ENCODE assay signal across 8 cellular contexts in genomic region chr3:179322481-179323196, GRCh38. TPM values are rescaled to one million over a fixed set of nuclear protein-coding genes. Genes with fewer than 3 reads are reported as not detected.
A peak's percentile ranks its signal among the peaks of the same experiment; 100 is the strongest.
DNase-seq lines count a peak whose midpoint lies in the region; ATAC-seq and TF ChIP-seq lines count a peak whose summit lies in the region.

ZNF639 (plus strand) TSS chr3:179323031; CDS start chr3:179328294, 5,263 bp downstream.

- H3K4me1 ChIP-seq in PC-9 (replicated peaks; ENCODE audit: insufficient read depth), result peaks cover 25% of the 10 kb centered on the region
- peaks cover 10 to 45% (median 13%) of the 10 kb centered on the region in 3 donors for H3K4me1 ChIP-seq in esophagus squamous epithelium

- H3K27me3 ChIP-seq in PC-9 (ENCODE audit: insufficient read depth, low read depth) (no peaks in the 10 kb centered on the region), esophagus squamous epithelium (no peaks in the 10 kb centered on the region)

- DNase-seq in DMS53 treated with DMSO at 0.1 percent for 48 hours (lab: John Stamatoyannopoulos, UW; ENCODE audit: unreplicated experiment) (peak; percentile 46), PC-9 (peak; percentile 72 to 91), esophagus squamous epithelium (lab: John Stamatoyannopoulos, UW) (peak; percentile 27), naive B cell (peak; percentile 91)
- DNase-seq in activated T-cell treated with anti-CD3 and anti-CD28 coated beads, Interleukin-2, amount 50 U/mL, for 4 hours, result peak; percentile 81

- peak; percentile 69 for ATAC-seq in GM21529 (IDR thresholded peaks at IDR 0.05; ENCODE audit: unreplicated experiment)
- ATAC-seq in activated T-cell treated with anti-CD3 and anti-CD28 coated beads, Interleukin-2, amount 50 U/mL, for 4 hours, result peak; percentile 90 to 91
- ATAC-seq in naive B cell (ENCODE audit: low read depth in 2 of 2), result peak; percentile 84 to 85
- peak; percentile 94 for ATAC-seq in stimulated activated memory B cell treated with anti-CD40 and anti-IgM and Interleukin-4, amounts not matched to agents 10 μg/mL and 1 μg/mL and 100 μg/mL, for 72 hours

- peak in 2 of 4 donors; percentile 54 to 85 for TF ChIP-seq POLR2A in esophagus squamous epithelium (IDR thresholded peaks at IDR 0.05)

- H3K27me3 Mint-ChIP-seq in IgD-negative memory B cell (no peaks in the 10 kb centered on the region), naive B cell (no peaks in the 10 kb centered on the region)
- no peaks in the 10 kb centered on the region for H3K27me3 Mint-ChIP-seq in activated T-cell treated with anti-CD3 and anti-CD28 coated beads, Interleukin-2, amount 50 U/mL, for 4 hours (ENCODE audit: low read depth)
- H3K27me3 Mint-ChIP-seq in stimulated activated memory B cell treated with anti-CD40 and anti-IgM and Interleukin-4, amounts not matched to agents 10 μg/mL and 1 μg/mL and 100 μg/mL, for 72 hours, result no peaks in the 10 kb centered on the region

- peaks cover 1% of the 10 kb centered on the region for H3K36me3 Mint-ChIP-seq in IgD-negative memory B cell
- H3K36me3 Mint-ChIP-seq in activated T-cell treated with anti-CD3 and anti-CD28 coated beads, Interleukin-2, amount 50 U/mL, for 4 hours (ENCODE audit: insufficient read depth), result peaks cover 5% of the 10 kb centered on the region
- peaks cover 0 to 4% of the 10 kb centered on the region in 2 donors for H3K36me3 Mint-ChIP-seq in naive B cell
- no peaks in the 10 kb centered on the region for H3K36me3 Mint-ChIP-seq in stimulated activated memory B cell treated with anti-CD40 and anti-IgM and Interleukin-4, amounts not matched to agents 10 μg/mL and 1 μg/mL and 100 μg/mL, for 72 hours

- CTCF ChIA-PET in PC-9 (lab: Charles Lee), result interaction anchor here (1.9 kb wide), 1 partner anchor 307 kb away, joined by 11 read pairs; no protein-coding TSS in a partner anchor

- POLR2A ChIA-PET in PC-9 (lab: Charles Lee; ENCODE audit: unreplicated experiment), result interaction anchor here (0.6 to 1.0 kb wide), 5 partner anchors 27 to 604 kb away, joined by 3 to 9 read pairs (median 7); partner anchors contain the start of gene ACTL6A

- TF ChIP-seq CTCF in PC-9 (conservative IDR thresholded peaks at IDR 0.05), result peak; percentile 80
- TF ChIP-seq CTCF in esophagus squamous epithelium (IDR thresholded peaks at IDR 0.05), result peak; percentile 56 to 86 (median 77)

- BruUV-seq in PC-9 (replicated peaks; lab: Mats Ljungman, UMichigan), result no TSS peak

- H4K20me1 ChIP-seq in PC-9 (ENCODE audit: insufficient read depth), result peaks cover 28% of the 10 kb centered on the region

- peak within 1 kb of the TSS; percentile 97 for H3K4me2 ChIP-seq in PC-9

- peaks cover 46% of the 10 kb centered on the region for H3K79me2 ChIP-seq in PC-9 (ENCODE audit: low read depth)

- peaks cover 16% of the 10 kb centered on the region; the same call in 1 of the 2 replicates for H3K36me3 ChIP-seq in PC-9 (ENCODE audit: low read depth)
- H3K36me3 ChIP-seq in esophagus squamous epithelium, result peaks cover 0 to 18% (median 0%) of the 10 kb centered on the region in 3 donors

- H3K9me3 Mint-ChIP-seq in IgD-negative memory B cell, result no peaks in the 10 kb centered on the region
- no peaks in the 10 kb centered on the region for H3K9me3 Mint-ChIP-seq in activated T-cell treated with anti-CD3 and anti-CD28 coated beads, Interleukin-2, amount 50 U/mL, for 4 hours
- no peaks in the 10 kb centered on the region for H3K9me3 Mint-ChIP-seq in naive B cell
- no peaks in the 10 kb centered on the region for H3K9me3 Mint-ChIP-seq in stimulated activated memory B cell treated with anti-CD40 and anti-IgM and Interleukin-4, amounts not matched to agents 10 μg/mL and 1 μg/mL and 100 μg/mL, for 72 hours

- peak within 1 kb of the TSS; percentile 96 for H2AFZ ChIP-seq in PC-9

- intact Hi-C loops in PC-9 (cut with micrococcal nuclease; ENCODE audit: unreplicated experiment), result loop anchor here (1.0 kb wide), 3 partner anchors 25 to 236 kb away; partner anchors contain the start of genes MFN1 and PIK3CA
- intact Hi-C loops in esophagus squamous epithelium (cut with DNase I), result no loop called here

- WGBS in esophagus squamous epithelium, 2 donors, result 0% methylated on average over 2 of the region's 69 CpGs

- H3F3A ChIP-seq in PC-9 (ENCODE audit: insufficient read depth, low read depth), result peaks cover 7% of the 10 kb centered on the region; the same call in 1 of the 2 replicates

- H3K4me3 Mint-ChIP-seq in IgD-negative memory B cell (peak within 1 kb of the TSS; percentile 86 to 96 (median 94)), naive B cell (peak within 1 kb of the TSS; percentile 87 to 95 (median 92))
- peak within 1 kb of the TSS; percentile 85 for H3K4me3 Mint-ChIP-seq in activated T-cell treated with anti-CD3 and anti-CD28 coated beads, Interleukin-2, amount 50 U/mL, for 4 hours
- H3K4me3 Mint-ChIP-seq in stimulated activated memory B cell treated with anti-CD40 and anti-IgM and Interleukin-4, amounts not matched to agents 10 μg/mL and 1 μg/mL and 100 μg/mL, for 72 hours, result peak within 1 kb of the TSS; percentile 88

- peak within 1 kb of the TSS; percentile 80 for H3K4me3 ChIP-seq in PC-9
- peak within 1 kb of the TSS; percentile 76 to 91 (median 84) for H3K4me3 ChIP-seq in esophagus squamous epithelium

- no peaks in the 10 kb centered on the region for H3K9me3 ChIP-seq in PC-9 (ENCODE audit: insufficient read depth, low read depth)
- no peaks in the 10 kb centered on the region for H3K9me3 ChIP-seq in esophagus squamous epithelium

- H3K4me1 Mint-ChIP-seq in IgD-negative memory B cell, result peaks cover 26 to 35% (median 31%) of the 10 kb centered on the region in 3 donors
- peaks cover 32% of the 10 kb centered on the region for H3K4me1 Mint-ChIP-seq in activated T-cell treated with anti-CD3 and anti-CD28 coated beads, Interleukin-2, amount 50 U/mL, for 4 hours (ENCODE audit: low read depth)
- peaks cover 30 to 40% (median 38%) of the 10 kb centered on the region in 3 donors for H3K4me1 Mint-ChIP-seq in naive B cell
- peaks cover 35% of the 10 kb centered on the region for H3K4me1 Mint-ChIP-seq in stimulated activated memory B cell treated with anti-CD40 and anti-IgM and Interleukin-4, amounts not matched to agents 10 μg/mL and 1 μg/mL and 100 μg/mL, for 72 hours

- H3K27ac Mint-ChIP-seq in IgD-negative memory B cell, result peak within 1 kb of the TSS; percentile 92 to 95 (median 95)
- H3K27ac Mint-ChIP-seq in naive B cell, result peak within 1 kb of the TSS; percentile 92 to 98 (median 96)
- peak within 1 kb of the TSS; percentile 91 for H3K27ac Mint-ChIP-seq in stimulated activated memory B cell treated with anti-CD40 and anti-IgM and Interleukin-4, amounts not matched to agents 10 μg/mL and 1 μg/mL and 100 μg/mL, for 72 hours

- H3K27ac ChIP-seq in PC-9 (peak within 1 kb of the TSS; percentile 60), esophagus squamous epithelium (peak within 1 kb of the TSS; percentile 90 to 97 (median 96))

- no peaks in the 10 kb centered on the region for H3K9me2 ChIP-seq in PC-9 (ENCODE audit: insufficient read depth)

RNA-seq across cellular contexts. Expression of gene ZNF639, which starts in this region (rescaled TPM):
- polyA plus RNA-seq in IgD-negative memory B cell (59.4 TPM), naive B cell (ENCODE audit: low read depth in 6 of 6) (10 to 100 TPM; 51.3 to 93.5 (median 57.5) TPM)
- total RNA-seq in PC-9 (2021) (39.3 and 40.3 TPM in 2 replicates), esophagus squamous epithelium (10 to 100 TPM; 10.0 to 43.6 (median 33.9) TPM)
- 10 to 100 TPM; 41.1 to 51.4 (median 45.6) TPM for total RNA-seq in activated T-cell treated with anti-CD3 and anti-CD28 coated beads, Interleukin-2, amount 50 U/mL, for 4 hours

Comparison
In these comparisons a context has a peak if more than half of its experiments do, and no peak if none do; other contexts are left out.
1. Peak in every context shown above with its lines: DNase-seq, ATAC-seq, H3K4me3 ChIP-seq and H3K27ac ChIP-seq.
2. DNase-seq: peak in every context shown above with its lines; median percentile 91 in naive B cell; 82 in PC-9; 81 in activated T-cell treated with anti-CD3 and anti-CD28 coated beads, Interleukin-2, amount 50 U/mL, for 4 hours; 46 in DMS53 treated with DMSO at 0.1 percent for 48 hours; 27 in esophagus squamous epithelium.